ENCODE assay signal across 8 cellular contexts in the genomic region with DNA sequence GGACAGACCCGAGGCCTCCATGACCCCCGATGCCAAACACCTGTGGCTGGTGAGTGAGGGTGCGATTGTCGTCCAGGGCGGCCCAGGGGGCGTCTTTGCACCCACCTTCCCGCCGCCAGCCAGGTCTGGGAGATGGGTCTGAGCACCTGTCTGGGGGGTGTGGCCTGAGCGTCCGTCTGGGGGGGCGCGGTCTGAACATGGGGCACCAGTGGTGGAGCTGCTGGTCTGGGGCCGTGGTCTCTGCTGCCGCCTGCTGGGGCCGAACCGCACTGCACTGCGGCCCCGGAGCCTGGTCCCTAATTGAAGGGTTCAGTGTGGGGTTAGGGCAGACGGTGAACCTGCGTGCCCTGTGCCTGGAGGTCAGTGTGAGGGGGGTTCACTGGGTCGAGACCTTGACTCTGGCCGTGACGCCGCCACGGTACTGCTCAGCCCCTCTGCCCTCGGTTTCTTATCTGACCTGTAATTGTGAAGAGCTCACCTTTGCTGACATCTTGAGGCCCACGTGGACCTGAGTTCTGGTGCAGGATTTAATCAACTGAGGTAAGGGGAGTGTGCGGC. TPM values are rescaled to one million over a fixed set of nuclear protein-coding genes. Genes with fewer than 3 reads are reported as not detected.
DNase-seq lines count a peak whose midpoint lies in the region; ATAC-seq and TF ChIP-seq lines count a peak whose summit lies in the region.

No MANE protein-coding gene starts in this region.

- peak; percentile 73 for DNase-seq in BE2C
- DNase-seq in H7, result peak; percentile 100
- peak; percentile 70 to 86 (median 82) for DNase-seq in Peyer's patch
- peak; percentile 86 to 90 for DNase-seq in activated T-cell treated with anti-CD3 and anti-CD28 coated beads, Interleukin-2, amount 50 U/mL, for 48 hours
- peak; percentile 19 for DNase-seq in fibroblast of peridontal ligament (ENCODE audit: extremely low read depth)
- DNase-seq in osteocyte (ENCODE audit: extremely low spot score, unreplicated experiment), result no peak
- DNase-seq in type B pancreatic cell (ENCODE audit: extremely low spot score, unreplicated experiment), result peak; percentile 83

- H3K36me3 Mint-ChIP-seq in osteocyte (ENCODE audit: unreplicated experiment) (no peaks in the 10 kb centered on the region), type B pancreatic cell (peaks cover 8% of the 10 kb centered on the region)

- H3K27ac Mint-ChIP-seq in osteocyte (ENCODE audit: unreplicated experiment), result no peak overlapping the region
- no peak overlapping the region for H3K27ac Mint-ChIP-seq in type B pancreatic cell

- peak; percentile 94 for TF ChIP-seq CTCF in BE2C (IDR thresholded peaks at IDR 0.05; ENCODE audit: low read depth, low read length)
- TF ChIP-seq CTCF in Peyer's patch (IDR thresholded peaks at IDR 0.05), result peak; percentile 96 to 98 (median 97)
- peak; percentile 97 for TF ChIP-seq CTCF in osteocyte (IDR thresholded peaks at IDR 0.05)
- TF ChIP-seq CTCF in type B pancreatic cell (conservative IDR thresholded peaks at IDR 0.05), result peak; percentile 92

- H3K4me1 Mint-ChIP-seq in osteocyte (ENCODE audit: unreplicated experiment) (peaks cover 20% of the 10 kb centered on the region), type B pancreatic cell (ENCODE audit: unreplicated experiment) (peaks cover 14% of the 10 kb centered on the region)

- H3K4me1 ChIP-seq in BE2C (no peaks in the 10 kb centered on the region), Peyer's patch (peaks cover 0 to 20% (median 12%) of the 10 kb centered on the region in 4 donors)

- no peaks in the 10 kb centered on the region for H3K9me3 Mint-ChIP-seq in osteocyte (ENCODE audit: unreplicated experiment)
- H3K9me3 Mint-ChIP-seq in type B pancreatic cell, result no peaks in the 10 kb centered on the region

- no peak for TF ChIP-seq POLR2A in Peyer's patch (IDR thresholded peaks at IDR 0.05)

- no peaks in the 10 kb centered on the region for H3K36me3 ChIP-seq in BE2C
- no peaks in the 10 kb centered on the region; the same call in 1 of the 2 replicates for H3K36me3 ChIP-seq in H7 (replicated peaks; ENCODE audit: control insufficient read depth, insufficient read depth, low read length)
- peaks cover 0 to 29% (median 0%) of the 10 kb centered on the region in 3 donors for H3K36me3 ChIP-seq in Peyer's patch

- no peak overlapping the region for H3K4me3 ChIP-seq in BE2C (ENCODE audit: low read depth, low read length)
- no peak overlapping the region for H3K4me3 ChIP-seq in H7 (ENCODE audit: insufficient read depth, low read depth, low read length)
- H3K4me3 ChIP-seq in Peyer's patch, result no peak overlapping the region

- H3K9me3 ChIP-seq in BE2C (no peaks in the 10 kb centered on the region), Peyer's patch (no peaks in the 10 kb centered on the region)

- no peaks in the 10 kb centered on the region for H3K27me3 ChIP-seq in BE2C
- H3K27me3 ChIP-seq in H7 (ENCODE audit: control insufficient read depth, insufficient read depth, low read length), result no peaks in the 10 kb centered on the region
- no peaks in the 10 kb centered on the region for H3K27me3 ChIP-seq in Peyer's patch

- ATAC-seq in GM19397 (IDR thresholded peaks at IDR 0.05; ENCODE audit: unreplicated experiment), result no peak

- H3K27me3 Mint-ChIP-seq in osteocyte (ENCODE audit: unreplicated experiment) (no peaks in the 10 kb centered on the region), type B pancreatic cell (no peaks in the 10 kb centered on the region)

- H3K4me3 Mint-ChIP-seq in osteocyte (ENCODE audit: unreplicated experiment) (no peak overlapping the region), type B pancreatic cell (no peak overlapping the region)

- no peak overlapping the region for H3K27ac ChIP-seq in Peyer's patch

RNA-seq across cellular contexts. Expression of a gene that starts 12.6 kb away (rescaled TPM):
- 410 TPM for polyA plus RNA-seq in BE2C (2012; ENCODE audit: insufficient read depth, insufficient read length, low read depth)
- 70.5 and 71.8 TPM in 2 replicates for total RNA-seq in H7 (2014; rRNA removed; shearing (Covaris generic))
- total RNA-seq in Peyer's patch, result 100 to 1,000 TPM; 247 to 946 (median 371) TPM
- total RNA-seq in osteocyte, result 251 and 267 TPM in 2 replicates
- 170 and 184 TPM in 2 replicates for total RNA-seq in type B pancreatic cell (ENCODE audit: low replicate concordance)

RNA-seq across cellular contexts. Expression of a gene that starts 32.6 kb away (rescaled TPM):
- 11.5 TPM for polyA plus RNA-seq in BE2C (2012; ENCODE audit: insufficient read depth, insufficient read length, low read depth)
- 8.2 and 9.6 TPM in 2 replicates for total RNA-seq in H7 (2014; rRNA removed; shearing (Covaris generic))
- 100 to 1,000 TPM in 3 of 4 donors, 10 to 100 TPM in 1; 45.5 to 147 (median 111) TPM for total RNA-seq in Peyer's patch
- total RNA-seq in osteocyte, result 4.1 and 4.6 TPM in 2 replicates
- total RNA-seq in type B pancreatic cell (ENCODE audit: low replicate concordance), result 17.1 and 18.6 TPM in 2 replicates

RNA-seq across cellular contexts. Expression of a gene that starts 44.4 kb away (rescaled TPM):
- 28.5 TPM for polyA plus RNA-seq in BE2C (2012; ENCODE audit: insufficient read depth, insufficient read length, low read depth)
- total RNA-seq in H7 (2014; rRNA removed; shearing (Covaris generic)), result 51.9 and 52.0 TPM in 2 replicates
- total RNA-seq in Peyer's patch (100 to 1,000 TPM in 1 of 4 donors, 10 to 100 TPM in 3; 19.4 to 187 (median 27.9) TPM), osteocyte (14.6 and 14.7 TPM in 2 replicates), type B pancreatic cell (ENCODE audit: low replicate concordance) (21.9 and 73.3 TPM in 2 replicates)

RNA-seq across cellular contexts. Expression of a gene that starts 57.8 kb away (rescaled TPM):
- 35.3 TPM for polyA plus RNA-seq in BE2C (2012; ENCODE audit: insufficient read depth, insufficient read length, low read depth)
- total RNA-seq in H7 (2014; rRNA removed; shearing (Covaris generic)), result 5.6 and 6.5 TPM in 2 replicates
- total RNA-seq in Peyer's patch (10 to 100 TPM in 2 of 4 donors, 1 to 10 TPM in 2; 8.3 to 29.2 (median 11.2) TPM), osteocyte (6.5 and 6.9 TPM in 2 replicates), type B pancreatic cell (ENCODE audit: low replicate concordance) (3.6 and 3.8 TPM in 2 replicates)
